9 cellular contexts compared by ENCODE assay signal in the genomic region with DNA sequence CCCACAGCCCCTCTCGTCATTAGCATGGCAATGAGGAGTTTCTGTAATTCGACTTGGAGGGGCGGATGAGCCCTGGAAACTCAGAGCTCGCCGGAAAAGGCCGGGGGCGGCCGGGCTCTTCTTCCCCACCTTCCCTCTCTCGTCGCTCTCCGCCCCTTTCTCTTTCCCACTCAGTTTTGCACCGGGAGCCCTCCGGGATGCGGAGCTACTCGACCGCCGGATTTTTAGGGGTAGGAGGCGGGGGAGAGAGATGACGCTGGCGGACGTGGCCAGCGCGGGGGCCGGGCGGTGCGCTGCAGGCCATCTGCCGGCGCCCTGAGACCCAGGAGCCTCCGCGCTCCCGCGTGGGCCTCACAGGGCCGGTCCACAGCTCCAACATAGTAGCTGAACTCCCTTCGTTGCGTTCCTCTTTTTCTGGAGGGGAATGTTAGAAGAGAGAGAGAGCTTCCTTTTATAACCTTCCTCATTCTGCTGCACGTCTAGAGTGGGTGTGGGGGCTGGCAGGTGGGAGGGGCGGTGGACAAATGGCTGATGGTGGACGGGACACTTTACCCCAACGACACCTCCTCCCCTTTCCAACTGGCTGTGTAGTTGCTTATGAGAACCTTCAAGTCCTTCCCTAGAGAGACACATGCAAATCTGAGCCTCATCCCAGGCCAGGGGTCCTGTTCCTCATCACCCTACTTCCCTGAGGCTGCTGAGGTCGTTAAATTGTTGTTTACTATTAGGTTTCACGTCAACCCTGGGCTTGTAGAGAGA. TPM values are rescaled to one million over a fixed set of nuclear protein-coding genes. Genes with fewer than 3 reads are reported as not detected.
A peak's percentile ranks its signal among the peaks of the same experiment; 100 is the strongest.
DNase-seq lines count a peak whose midpoint lies in the region; ATAC-seq, FAIRE-seq and TF ChIP-seq lines count a peak whose summit lies in the region.
"Had no signal": no experiment of that assay in that cellular context is flagged by ENCODE, and none has a peak within 500 bp of the region (broad histone marks: within the 10 kb centered on the region; RNA-seq: fewer than 3 reads in every experiment).

No MANE protein-coding gene starts in this region.

- peaks cover 7% of the 10 kb centered on the region for H3K36me3 Mint-ChIP-seq in stimulated activated naive CD8-positive, alpha-beta T cell treated with anti-CD3 and anti-CD28 coated beads, Interleukin-15, Interleukin-2, amounts not matched to agents 100 ng/mL and 50 ng/mL, for 24 hours (ENCODE audit: low read depth)

- peak in 1 of 2 donors; percentile 42 for TF ChIP-seq POLR2A in adrenal gland (IDR thresholded peaks at IDR 0.05)

- peak overlapping the region; percentile 97 for H3K4me2 ChIP-seq in keratinocyte (ENCODE audit: control insufficient read depth, extremely low read depth, insufficient read depth, low read depth, low read length)

- no peak for ATAC-seq in GM18517 (IDR thresholded peaks at IDR 0.05; ENCODE audit: unreplicated experiment)

- H4K20me1 ChIP-seq in keratinocyte (ENCODE audit: control insufficient read depth, extremely low read depth, insufficient read depth, low read length) = no peaks in the 10 kb centered on the region

- H3K4me3 ChIP-seq in adrenal gland (peak overlapping the region; percentile 51 to 83 (median 76)), keratinocyte (ENCODE audit: control insufficient read depth in 2 of 3, extremely low read depth in 1 of 3, insufficient read depth in 2 of 3, low read depth in 1 of 3, low read length in 3 of 3) (peak overlapping the region; percentile 83 to 96 (median 89))

- H3K4me1 ChIP-seq in adrenal gland (replicated peaks in 1 of 2) (peaks cover 22 to 28% of the 10 kb centered on the region in 2 donors), keratinocyte (ENCODE audit: control insufficient read depth, extremely low read depth, insufficient read depth, low read length) (peaks cover 35% of the 10 kb centered on the region)

- no peaks in the 10 kb centered on the region for H3K9me3 Mint-ChIP-seq in stimulated activated naive CD8-positive, alpha-beta T cell treated with anti-CD3 and anti-CD28 coated beads, Interleukin-15, Interleukin-2, amounts not matched to agents 100 ng/mL and 50 ng/mL, for 24 hours

- intact Hi-C loops in adrenal gland (cut with DNase I) = loop anchor here in 1 of 2 donors (10.0 kb wide), 1 partner anchor 232 kb away; a partner anchor contains a TSS

- TF ChIP-seq CTCF in adrenal gland (IDR thresholded peaks at IDR 0.05) = no peak
- peak in 1 of 3 experiments; percentile 2 for TF ChIP-seq CTCF in keratinocyte (optimal IDR thresholded peaks at IDR 0.05 in 1 of 3, IDR thresholded peaks at IDR 0.05 in 1 of 3, conservative IDR thresholded peaks at IDR 0.05 in 1 of 3; ENCODE audit: extremely low read depth in 1 of 3, insufficient read depth in 2 of 3, low read length in 3 of 3)

- H3K27ac Mint-ChIP-seq in stimulated activated naive CD8-positive, alpha-beta T cell treated with anti-CD3 and anti-CD28 coated beads, Interleukin-15, Interleukin-2, amounts not matched to agents 100 ng/mL and 50 ng/mL, for 24 hours = no peak overlapping the region

- peak overlapping the region; percentile 82 for H3K4me3 Mint-ChIP-seq in stimulated activated naive CD8-positive, alpha-beta T cell treated with anti-CD3 and anti-CD28 coated beads, Interleukin-15, Interleukin-2, amounts not matched to agents 100 ng/mL and 50 ng/mL, for 24 hours

- no peaks in the 10 kb centered on the region for H3K9me3 ChIP-seq in adrenal gland (replicated peaks in 1 of 3)
- no peaks in the 10 kb centered on the region for H3K9me3 ChIP-seq in keratinocyte (ENCODE audit: control insufficient read depth, low read depth, low read length)

- H3K27ac ChIP-seq in adrenal gland (peak overlapping the region; percentile 56 to 95 (median 85)), keratinocyte (ENCODE audit: control insufficient read depth, insufficient read depth, low read length) (peak overlapping the region; percentile 97)

- H3K27me3 ChIP-seq in adrenal gland (no peaks in the 10 kb centered on the region), keratinocyte (ENCODE audit: control insufficient read depth, extremely low read depth, insufficient read depth, low read length) (no peaks in the 10 kb centered on the region)

- H2AFZ ChIP-seq in keratinocyte (ENCODE audit: control insufficient read depth, low read length) = no peak overlapping the region

- H3K27me3 Mint-ChIP-seq in stimulated activated naive CD8-positive, alpha-beta T cell treated with anti-CD3 and anti-CD28 coated beads, Interleukin-15, Interleukin-2, amounts not matched to agents 100 ng/mL and 50 ng/mL, for 24 hours = peaks cover 85% of the 10 kb centered on the region

- dilution Hi-C loops in keratinocyte (cut with MboI; ENCODE audit: extremely low pct_ligation_motif_present, low sequenced_read_pairs) = loop anchor here (25.0 kb wide), 1 partner anchor 235 kb away; a partner anchor contains a TSS

- WGBS in adrenal gland, 4 donors = 0 to 1% (median 1%) methylated on average over 14 to 41 of the region's 41 CpGs

- no peaks in the 10 kb centered on the region for H3K9me1 ChIP-seq in keratinocyte (ENCODE audit: control insufficient read depth, extremely low read depth, insufficient read depth, low read length)

- H3K36me3 ChIP-seq in adrenal gland (replicated peaks in 1 of 2) (no peaks in the 10 kb centered on the region), keratinocyte (ENCODE audit: control insufficient read depth in 2 of 2, extremely low read depth in 1 of 2, insufficient read depth in 2 of 2, low read length in 2 of 2) (peaks cover 3 to 17% of the 10 kb centered on the region in 2 experiments)

- peaks cover 36% of the 10 kb centered on the region for H3K4me1 Mint-ChIP-seq in stimulated activated naive CD8-positive, alpha-beta T cell treated with anti-CD3 and anti-CD28 coated beads, Interleukin-15, Interleukin-2, amounts not matched to agents 100 ng/mL and 50 ng/mL, for 24 hours (ENCODE audit: low read depth)

- DNase-seq in DMS 273 (lab: John Stamatoyannopoulos, UW; ENCODE audit: unreplicated experiment) (peak; percentile 71), DMS 273 treated with DMSO at 0.1 percent for 48 hours (lab: John Stamatoyannopoulos, UW) (no peak), LHCN-M2 (ENCODE audit: low read depth) (peak; percentile 60), adrenal gland (peak; percentile 51 to 71 (median 58)), keratinocyte (ENCODE audit: low read depth, low spot score) (no peak), NCI-H2029 treated with DMSO at 0.1 percent for 48 hours (lab: John Stamatoyannopoulos, UW) (no peak)

- FAIRE-seq in keratinocyte (lab: Jason Lieb, UNC) = peak; percentile 52
- FAIRE-seq: A204.1 had no signal

- H3K79me2 ChIP-seq in keratinocyte (ENCODE audit: control insufficient read depth, insufficient read depth, low read length) = peaks cover 79% of the 10 kb centered on the region

- H3K9ac ChIP-seq in keratinocyte (ENCODE audit: control insufficient read depth, extremely low read depth, insufficient read depth, low read length) = peak overlapping the region; percentile 97

RNA-seq across cellular contexts. Expression of a gene that starts 1.1 kb away (rescaled TPM):
- total RNA-seq in LHCN-M2 (2014; rRNA removed) (3.7 and 5.9 TPM in 2 replicates), adrenal gland (1 to 10 TPM in 2 of 8 donors, under 1 TPM in 5, not detected in 1; 0.18 to 1.1 (median 0.90) TPM)
- polyA plus RNA-seq in LHCN-M2 (2012) = 3.0 TPM
- polyA plus RNA-seq in adrenal gland (under 1 TPM; 0.30 to 0.97 (median 0.32) TPM), keratinocyte (5.2 to 12.5 TPM (median 11.9 TPM) in 3 replicates)
- 1.3 TPM for polyA plus RNA-seq in keratinocyte (2011; ENCODE audit: low read depth)
- polyA plus RNA-seq in keratinocyte (2011; cell fraction: cytosol; rRNA removed) = 11.8 and 14.4 TPM in 2 replicates
- polyA plus RNA-seq in keratinocyte (2011; cell fraction: nucleus; rRNA removed) = 7.9 and 8.1 TPM in 2 replicates
- polyA plus RNA-seq in keratinocyte (2012; ENCODE audit: low replicate concordance) = 4.2 and 10.2 TPM in 2 replicates
- polyA minus RNA-seq in keratinocyte = 3.6 to 10.2 TPM (median 7.7 TPM) in 3 replicates
- 4.4 TPM for polyA minus RNA-seq in keratinocyte (2011; cell fraction: cytosol; rRNA and poly(A)+ RNA removed)
- polyA minus RNA-seq in keratinocyte (2011; cell fraction: nucleus; rRNA and poly(A)+ RNA removed) = 2.6 and 5.5 TPM in 2 replicates

RNA-seq across cellular contexts. Expression of a gene that starts 5.5 kb away (rescaled TPM):
- 0.46 and 0.51 TPM in 2 replicates for total RNA-seq in LHCN-M2 (2014; rRNA removed)
- polyA plus RNA-seq in LHCN-M2 (2012) = 0.23 TPM
- 1 to 10 TPM in 5 of 8 donors, under 1 TPM in 2, not detected in 1; 0.41 to 1.9 (median 1.1) TPM for total RNA-seq in adrenal gland
- 1 to 10 TPM; 1.2 to 2.8 (median 2.0) TPM for polyA plus RNA-seq in adrenal gland
- 0.22 to 1.1 TPM (median 0.71 TPM) in 3 replicates for polyA plus RNA-seq in keratinocyte
- polyA plus RNA-seq in keratinocyte (2011; ENCODE audit: low read depth) = 0.24 TPM
- 0.25 and 0.47 TPM in 2 replicates for polyA plus RNA-seq in keratinocyte (2011; cell fraction: cytosol; rRNA removed)
- polyA plus RNA-seq in keratinocyte (2011; cell fraction: nucleus; rRNA removed) = 1.1 and 1.2 TPM in 2 replicates
- polyA plus RNA-seq in keratinocyte (2012; ENCODE audit: low replicate concordance) = 0.14 and 0.80 TPM in 2 replicates
- 0.23 to 0.35 TPM in 2 of 3 replicates, not detected in the other for polyA minus RNA-seq in keratinocyte
- not detected for polyA minus RNA-seq in keratinocyte (2011; cell fraction: cytosol; rRNA and poly(A)+ RNA removed)
- 0.54 TPM in 1 of 2 replicates, not detected in the other for polyA minus RNA-seq in keratinocyte (2011; cell fraction: nucleus; rRNA and poly(A)+ RNA removed)

RNA-seq across cellular contexts. Expression of a gene that starts 33.6 kb away (rescaled TPM):
- total RNA-seq in LHCN-M2 (2014; rRNA removed) = 7.5 and 8.9 TPM in 2 replicates
- 12.2 TPM for polyA plus RNA-seq in LHCN-M2 (2012)
- total RNA-seq in adrenal gland = 10 to 100 TPM in 1 of 8 donors, 1 to 10 TPM in 7; 3.5 to 10.9 (median 5.6) TPM
- 10 to 100 TPM in 2 of 3 donors, 1 to 10 TPM in 1; 9.3 to 12.6 (median 11.3) TPM for polyA plus RNA-seq in adrenal gland
- polyA plus RNA-seq in keratinocyte = 0.40 to 1.8 TPM (median 1.5 TPM) in 3 replicates
- polyA plus RNA-seq in keratinocyte (2011; ENCODE audit: low read depth) = 0.55 TPM
- polyA plus RNA-seq in keratinocyte (2011; cell fraction: cytosol; rRNA removed) = 1.3 and 1.5 TPM in 2 replicates
- 2.1 and 2.6 TPM in 2 replicates for polyA plus RNA-seq in keratinocyte (2011; cell fraction: nucleus; rRNA removed)
- 1.2 and 1.7 TPM in 2 replicates for polyA plus RNA-seq in keratinocyte (2012; ENCODE audit: low replicate concordance)
- 0.30 to 0.99 TPM (median 0.74 TPM) in 3 replicates for polyA minus RNA-seq in keratinocyte
- not detected for polyA minus RNA-seq in keratinocyte (2011; cell fraction: cytosol; rRNA and poly(A)+ RNA removed)
- polyA minus RNA-seq in keratinocyte (2011; cell fraction: nucleus; rRNA and poly(A)+ RNA removed) = 0.54 and 0.63 TPM in 2 replicates

RNA-seq across cellular contexts. Expression of a gene that starts 46.5 kb away (rescaled TPM):
- total RNA-seq in LHCN-M2 (2014; rRNA removed) (8.6 and 9.4 TPM in 2 replicates), adrenal gland (100 to 1,000 TPM in 1 of 8 donors, 10 to 100 TPM in 7; 39.2 to 132 (median 65.7) TPM)
- 3.2 TPM for polyA plus RNA-seq in LHCN-M2 (2012)
- polyA plus RNA-seq in adrenal gland (10 to 100 TPM; 21.8 to 42.0 (median 25.9) TPM), keratinocyte (3.3 to 7.1 TPM (median 4.5 TPM) in 3 replicates)
- 6.8 TPM for polyA plus RNA-seq in keratinocyte (2011; ENCODE audit: low read depth)
- 3.1 and 4.3 TPM in 2 replicates for polyA plus RNA-seq in keratinocyte (2011; cell fraction: cytosol; rRNA removed)
- 9.4 and 10.0 TPM in 2 replicates for polyA plus RNA-seq in keratinocyte (2011; cell fraction: nucleus; rRNA removed)
- 3.2 and 5.0 TPM in 2 replicates for polyA plus RNA-seq in keratinocyte (2012; ENCODE audit: low replicate concordance)
- polyA minus RNA-seq in keratinocyte = 2.3 to 4.3 TPM (median 2.7 TPM) in 3 replicates
- 4.4 TPM for polyA minus RNA-seq in keratinocyte (2011; cell fraction: cytosol; rRNA and poly(A)+ RNA removed)
- 5.0 and 5.5 TPM in 2 replicates for polyA minus RNA-seq in keratinocyte (2011; cell fraction: nucleus; rRNA and poly(A)+ RNA removed)

RNA-seq across cellular contexts. Expression of a gene that starts 50.6 kb away (rescaled TPM):
- total RNA-seq in LHCN-M2 (2014; rRNA removed) (1.6 and 2.1 TPM in 2 replicates), adrenal gland (10 to 100 TPM in 7 of 8 donors, 1 to 10 TPM in 1; 8.5 to 27.2 (median 16.8) TPM)
- 0.58 TPM for polyA plus RNA-seq in LHCN-M2 (2012)
- polyA plus RNA-seq in adrenal gland (1 to 10 TPM; 1.3 to 5.6 (median 1.4) TPM), keratinocyte (0.52 to 0.72 TPM (median 0.54 TPM) in 3 replicates)
- polyA plus RNA-seq in keratinocyte (2011; ENCODE audit: low read depth) = not detected
- polyA plus RNA-seq in keratinocyte (2011; cell fraction: cytosol; rRNA removed) = 0.26 and 0.68 TPM in 2 replicates
- 1.8 and 2.5 TPM in 2 replicates for polyA plus RNA-seq in keratinocyte (2011; cell fraction: nucleus; rRNA removed)
- polyA plus RNA-seq in keratinocyte (2012; ENCODE audit: low replicate concordance) = 0.44 and 1.4 TPM in 2 replicates
- 0.59 to 2.3 TPM (median 1.1 TPM) in 3 replicates for polyA minus RNA-seq in keratinocyte
- not detected for polyA minus RNA-seq in keratinocyte (2011; cell fraction: cytosol; rRNA and poly(A)+ RNA removed)
- polyA minus RNA-seq in keratinocyte (2011; cell fraction: nucleus; rRNA and poly(A)+ RNA removed) = 2.7 and 3.6 TPM in 2 replicates

Comparison
In these comparisons a context has a peak if more than half of its experiments do, and no peak if none do; other contexts are left out.
1. DNase-seq: peak in DMS 273 (single experiment), LHCN-M2 (single experiment) and adrenal gland (7 of 7); none in DMS 273 treated with DMSO at 0.1 percent for 48 hours (single experiment), keratinocyte (single experiment) and NCI-H2029 treated with DMSO at 0.1 percent for 48 hours (single experiment).